In the genomic region with DNA sequence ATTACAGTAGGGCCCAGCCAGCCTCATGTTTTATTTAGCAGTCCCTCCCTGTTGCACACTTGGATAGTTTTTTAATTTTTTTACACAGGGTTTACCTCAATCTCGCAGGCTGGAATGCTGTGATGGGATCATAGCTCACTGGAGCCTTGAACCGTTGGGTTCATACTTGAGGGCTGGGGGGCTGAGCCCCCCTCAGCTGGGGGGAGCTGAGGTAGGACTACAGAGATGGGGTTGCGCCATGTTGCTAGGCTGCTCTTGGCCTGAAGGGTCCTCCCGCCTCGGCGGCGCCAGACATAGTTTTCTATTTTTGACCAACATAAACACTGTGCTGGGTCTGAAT, we compare ENCODE assay signal across 8 cellular contexts.
A peak's percentile ranks its signal among the peaks of the same experiment; 100 is the strongest.
DNase-seq lines count a peak whose midpoint lies in the region; ATAC-seq and TF ChIP-seq lines count a peak whose summit lies in the region.
"Not testable (repeated sequence)": the region's sequence is repeated elsewhere in the genome, so short reads cannot be mapped to it uniquely, and the experiment has no call there.

No MANE protein-coding gene starts in this region.

- not testable (repeated sequence) for H3K4me1 Mint-ChIP-seq in MCF 10A (ENCODE audit: insufficient read depth, unreplicated experiment); natural killer cell

- BruUV-seq in MCF 10A (replicated peaks; lab: Mats Ljungman, UMichigan): TSS peak; percentile 89

- POLR2A ChIA-PET in MCF 10A (lab: Yijun Ruan, JAX): interaction anchor here (0.6 to 1.4 kb wide), 10 partner anchors 12 to 1907 kb away, joined by 3 to 11 read pairs (median 3); a partner anchor contains a TSS

- CTCF ChIA-PET in MCF 10A (lab: Yijun Ruan, JAX): interaction anchor here (0.6 to 1.6 kb wide), 7 partner anchors 135 to 607 kb away, joined by 3 to 5 read pairs (median 3); a partner anchor contains a TSS

- not testable (repeated sequence) for H3K9me3 Mint-ChIP-seq in MCF 10A (ENCODE audit: unreplicated experiment); natural killer cell

- H3K27ac Mint-ChIP-seq in MCF 10A (ENCODE audit: low read depth, unreplicated experiment): peak overlapping the region; percentile 98
- peak overlapping the region; percentile 96 to 100 for H3K27ac Mint-ChIP-seq in natural killer cell

- H3K36me3 Mint-ChIP-seq in MCF 10A (ENCODE audit: insufficient read depth, unreplicated experiment): peaks cover 16% of the 10 kb centered on the region
- H3K36me3 Mint-ChIP-seq in natural killer cell: not testable (repeated sequence)

- ATAC-seq in GM21526 (IDR thresholded peaks at IDR 0.05; ENCODE audit: low FRiP score, unreplicated experiment): peak; percentile 29
- ATAC-seq in HG03342 (IDR thresholded peaks at IDR 0.05; ENCODE audit: unreplicated experiment): peak; percentile 21
- peak; percentile 48 for ATAC-seq in SK-N-SH treated with all-trans-retinoic acid at 6 μM for 48 hours
- peak; percentile 6 to 58 (median 36) for ATAC-seq in heart right ventricle
- ATAC-seq in natural killer cell: peak in 2 of 3 donors; percentile 17 to 19
- ATAC-seq in thoracic aorta (ENCODE audit: insufficient number of reproducible peaks, low FRiP score, low read depth): not testable (repeated sequence)

- DNase-seq in GM03348 (ENCODE audit: low spot score): peak; percentile 36
- DNase-seq in MCF 10A (ENCODE audit: unreplicated experiment); heart right ventricle; natural killer cell; thoracic aorta (ENCODE audit: low spot score): not testable (repeated sequence)

- not testable (repeated sequence) for H3K36me3 ChIP-seq in heart right ventricle, thoracic aorta

- H3K27me3 Mint-ChIP-seq in MCF 10A (ENCODE audit: insufficient read depth, unreplicated experiment); natural killer cell (ENCODE audit: low read depth in 2 of 2): not testable (repeated sequence)

- H3K9me3 ChIP-seq in heart right ventricle, thoracic aorta: not testable (repeated sequence)

- H3K4me3 ChIP-seq in heart right ventricle (peak overlapping the region; percentile 24 to 91 (median 77)), thoracic aorta (peak overlapping the region; percentile 75)

- TF ChIP-seq CTCF in MCF 10A (IDR thresholded peaks at IDR 0.05; ENCODE audit: unreplicated experiment); heart right ventricle (IDR thresholded peaks at IDR 0.05); natural killer cell (IDR thresholded peaks at IDR 0.05); thoracic aorta (IDR thresholded peaks at IDR 0.05): not testable (repeated sequence)

- H3K27ac ChIP-seq in heart right ventricle (peak overlapping the region; percentile 79 to 98 (median 92)), thoracic aorta (peak overlapping the region; percentile 84 to 92)

- H3K4me3 Mint-ChIP-seq in MCF 10A (ENCODE audit: unreplicated experiment): peak overlapping the region; percentile 85
- H3K4me3 Mint-ChIP-seq in natural killer cell: peak overlapping the region; percentile 87

- not testable (repeated sequence) for H3K4me1 ChIP-seq in heart right ventricle; thoracic aorta (ENCODE audit: control insufficient read depth in 1 of 2, low read depth in 2 of 2)

- WGBS in heart right ventricle, 2 donors: 4 to 5% methylated on average over 7 of the region's 7 CpGs

- not testable (repeated sequence) for H3K27me3 ChIP-seq in heart right ventricle; thoracic aorta (replicated peaks; ENCODE audit: insufficient read depth)

- intact Hi-C loops in MCF 10A (cut with micrococcal nuclease) (loop anchor here (1.0 to 10.0 kb wide), 2 partner anchors 140 to 239 kb away; partner anchors contain the start of gene USP53), heart right ventricle (cut with DNase I) (loop anchor here in 2 of 10 donors (5.0 kb wide), 2 partner anchors 122 to 142 kb away; no protein-coding TSS in a partner anchor)
- intact Hi-C loops in natural killer cell (cut with micrococcal nuclease): not testable (repeated sequence)
